ENCODE assay signal across 1 cellular context in genomic region chr9:88531920-88532319, GRCh38.
TF ChIP-seq lines count a peak whose summit lies in the region.

No MANE protein-coding gene starts in this region.

TF ChIP-seq in A549, 52 proteins besides CTCF, POLR2A, EP300 and RAD21 (continued from another document):
- TF ChIP-seq ELK1 (IDR thresholded peaks at IDR 0.05; ENCODE audit: low read depth, low read length), result no peak
- no peak for TF ChIP-seq PHF8 (IDR thresholded peaks at IDR 0.05; ENCODE audit: borderline replicate concordance, low read depth)
- TF ChIP-seq ESRRA (IDR thresholded peaks at IDR 0.05; ENCODE audit: borderline replicate concordance, low read length), result no peak
- no peak for TF ChIP-seq MAX (IDR thresholded peaks at IDR 0.05)
- TF ChIP-seq RARB (CRISPR knock-in tag; IDR thresholded peaks at IDR 0.05), result no peak
- TF ChIP-seq MAFK (IDR thresholded peaks at IDR 0.05; ENCODE audit: partially characterized antibody), result no peak
- no peak for TF ChIP-seq E2F6 (IDR thresholded peaks at IDR 0.05; ENCODE audit: borderline replicate concordance, low read depth)
- no peak for TF ChIP-seq SMC3 (IDR thresholded peaks at IDR 0.05)
- no peak for TF ChIP-seq MAZ (IDR thresholded peaks at IDR 0.05; ENCODE audit: borderline replicate concordance, low read depth, low read length)
- no peak for TF ChIP-seq FOXS1 (CRISPR knock-in tag; IDR thresholded peaks at IDR 0.05)
- TF ChIP-seq HOXB13 (CRISPR knock-in tag; IDR thresholded peaks at IDR 0.05; ENCODE audit: low read depth), result no peak
TF ChIP-seq in A549: peak in this region for 0.
